Comparison of ENCODE assay signal across 8 cellular contexts in the genomic region with DNA sequence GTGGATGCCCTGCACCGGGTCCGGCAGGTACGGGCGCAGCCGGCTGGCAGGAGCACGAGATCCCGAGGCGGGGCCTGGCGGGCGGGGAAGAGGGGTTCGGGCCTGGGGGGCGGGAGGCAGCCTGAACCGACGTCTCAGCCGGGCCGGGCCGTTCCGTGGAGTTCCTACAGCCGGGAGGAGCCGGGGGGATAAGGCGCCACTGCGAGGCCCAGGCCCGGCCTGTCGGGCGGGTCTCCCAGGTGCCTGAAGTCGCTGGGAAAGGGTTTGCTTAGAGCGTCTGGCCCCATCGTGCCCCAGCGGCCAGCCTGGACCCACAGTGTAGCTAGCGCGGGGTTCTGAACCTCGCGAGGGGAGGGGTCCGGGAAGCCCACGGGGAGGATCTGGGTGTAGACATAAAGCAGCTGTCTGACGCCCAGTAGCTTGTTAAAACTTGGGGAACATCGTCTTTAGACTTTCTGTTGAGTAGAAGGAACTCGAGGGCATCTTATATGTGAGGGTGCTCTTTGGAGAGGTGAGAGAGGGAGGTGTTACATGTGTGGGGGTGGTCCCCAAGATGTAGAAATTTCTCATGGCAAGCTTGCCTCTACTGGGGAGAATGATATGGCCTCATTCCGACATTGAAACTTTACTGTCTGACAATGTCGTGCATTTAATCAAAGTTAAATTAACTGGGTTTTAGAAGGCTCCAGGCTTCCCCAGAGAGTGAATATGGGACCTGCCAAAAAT. TPM values are rescaled to one million over a fixed set of nuclear protein-coding genes. Genes with fewer than 3 reads are reported as not detected.
A peak's percentile ranks its signal among the peaks of the same experiment; 100 is the strongest.
DNase-seq lines count a peak whose midpoint lies in the region; ATAC-seq lines count a peak whose summit lies in the region.

No MANE protein-coding gene starts in this region.

- peak overlapping the region; percentile 90 for H3K4me3 Mint-ChIP-seq in activated CD4-positive, alpha-beta T cell treated with anti-CD3 and anti-CD28 coated beads for 36 hours

- H3K27me3 Mint-ChIP-seq in activated CD4-positive, alpha-beta T cell treated with anti-CD3 and anti-CD28 coated beads for 36 hours, result no peaks in the 10 kb centered on the region

- no peaks in the 10 kb centered on the region for H3K9me3 ChIP-seq in skeletal muscle tissue (ENCODE audit: control insufficient read depth in 3 of 3, low read length in 3 of 3)

- peaks cover 32% of the 10 kb centered on the region for H3K4me1 Mint-ChIP-seq in activated CD4-positive, alpha-beta T cell treated with anti-CD3 and anti-CD28 coated beads for 36 hours

- H3K9me3 Mint-ChIP-seq in activated CD4-positive, alpha-beta T cell treated with anti-CD3 and anti-CD28 coated beads for 36 hours (ENCODE audit: low read depth), result no peaks in the 10 kb centered on the region
- no peaks in the 10 kb centered on the region for H3K9me3 Mint-ChIP-seq in activated naive CD4-positive, alpha-beta T cell treated with anti-CD3 and anti-CD28 coated beads, Interleukin-2, amount 50 U/mL, for 72 hours

- peak overlapping the region; percentile 93 to 96 (median 96) for H3K9ac ChIP-seq in skeletal muscle tissue (ENCODE audit: low read depth in 1 of 3, low read length in 3 of 3)

- peak overlapping the region; percentile 83 for H3K27ac Mint-ChIP-seq in activated CD4-positive, alpha-beta T cell treated with anti-CD3 and anti-CD28 coated beads for 36 hours
- H3K27ac Mint-ChIP-seq in activated naive CD4-positive, alpha-beta T cell treated with anti-CD3 and anti-CD28 coated beads, Interleukin-2, amount 50 U/mL, for 72 hours, result peak overlapping the region; percentile 87 to 94

- H3K4me3 ChIP-seq in iPS-11a (ENCODE audit: low read depth, low read length), result peak overlapping the region; percentile 93
- peak overlapping the region; percentile 88 to 99 (median 96) for H3K4me3 ChIP-seq in skeletal muscle tissue (ENCODE audit: low read length in 3 of 3)

- CTCF ChIA-PET in activated CD4-positive, alpha-beta T cell treated with anti-CD3 and anti-CD28 coated beads for 36 hours (lab: Charles Lee), result interaction anchor here (0.6 to 1.0 kb wide), 3 partner anchors 12 to 1871 kb away, joined by 3 to 4 read pairs (median 3); no protein-coding TSS in a partner anchor

- H3K4me1 ChIP-seq in skeletal muscle tissue (ENCODE audit: control insufficient read depth in 3 of 3, insufficient read depth in 3 of 3, low read length in 3 of 3), result peaks cover 18 to 44% (median 33%) of the 10 kb centered on the region in 3 donors

- peaks cover 0 to 4% (median 3%) of the 10 kb centered on the region in 3 donors for H3K36me3 ChIP-seq in skeletal muscle tissue (ENCODE audit: control insufficient read depth in 3 of 3, insufficient read depth in 3 of 3, low read length in 3 of 3)

- intact Hi-C loops in activated CD4-positive, alpha-beta T cell treated with anti-CD3 and anti-CD28 coated beads for 36 hours (cut with DNase I, micrococcal nuclease), result loop anchor here in 1 of 2 experiments (1.0 to 5.0 kb wide), 7 partner anchors 101 to 777 kb away; a partner anchor contains a TSS

- peak overlapping the region; percentile 93 for H3K27ac ChIP-seq in skeletal muscle tissue (ENCODE audit: low read depth, low read length)

- DNase-seq in activated CD4-positive, alpha-beta T cell treated with anti-CD3 and anti-CD28 coated beads for 36 hours, result no peak
- DNase-seq in activated CD4-positive, alpha-beta T cell treated with anti-CD3 and anti-CD28 coated beads for 4 hours, result no peak
- DNase-seq in activated naive CD4-positive, alpha-beta T cell treated with anti-CD3 and anti-CD28 coated beads, Interleukin-2, amount 50 U/mL, for 72 hours (ENCODE audit: low spot score in 2 of 2), result no peak
- no peak for DNase-seq in OCI-M2 (lab: John Stamatoyannopoulos, UW; ENCODE audit: unreplicated experiment)

- H3K27me3 ChIP-seq in skeletal muscle tissue (ENCODE audit: control insufficient read depth in 3 of 3, insufficient read depth in 3 of 3, low read length in 3 of 3), result peaks cover 0 to under 1% (median 0%) of the 10 kb centered on the region in 3 donors

- peaks cover 9% of the 10 kb centered on the region for H3K36me3 Mint-ChIP-seq in activated CD4-positive, alpha-beta T cell treated with anti-CD3 and anti-CD28 coated beads for 36 hours (ENCODE audit: low read depth)
- peaks cover 5 to 10% of the 10 kb centered on the region in 2 donors for H3K36me3 Mint-ChIP-seq in activated naive CD4-positive, alpha-beta T cell treated with anti-CD3 and anti-CD28 coated beads, Interleukin-2, amount 50 U/mL, for 72 hours

- peak; percentile 13 for ATAC-seq in activated CD4-positive, alpha-beta T cell treated with anti-CD3 and anti-CD28 coated beads for 36 hours
- ATAC-seq in HG03159 (IDR thresholded peaks at IDR 0.05; ENCODE audit: unreplicated experiment), result peak; percentile 34
- peak in 1 of 2 donors; percentile 11 for ATAC-seq in activated naive CD4-positive, alpha-beta T cell treated with anti-CD3 and anti-CD28 coated beads, Interleukin-2, amount 50 U/mL, for 72 hours
- no peak for ATAC-seq in HG02588 (IDR thresholded peaks at IDR 0.05; ENCODE audit: unreplicated experiment)

- POLR2A ChIA-PET in activated CD4-positive, alpha-beta T cell treated with anti-CD3 and anti-CD28 coated beads for 36 hours (lab: Charles Lee), result interaction anchor here (0.6 to 1.1 kb wide), 2 partner anchors 9 to 113 kb away, joined by 3 read pairs; a partner anchor contains a TSS

RNA-seq across cellular contexts. Expression of a gene that starts 0.5 kb away (rescaled TPM):
- total RNA-seq in activated CD4-positive, alpha-beta T cell treated with anti-CD3 and anti-CD28 coated beads for 36 hours, result 10 to 100 TPM; 36.4 to 38.5 TPM
- 10 to 100 TPM; 34.0 to 38.7 TPM for total RNA-seq in activated naive CD4-positive, alpha-beta T cell treated with anti-CD3 and anti-CD28 coated beads, Interleukin-2, amount 50 U/mL, for 72 hours
- 18.8 TPM for total RNA-seq in skeletal muscle tissue
